ENCODE assay signal across 7 cellular contexts in genomic region chr1:205528887-205529825, GRCh38. TPM values are rescaled to one million over a fixed set of nuclear protein-coding genes. Genes with fewer than 3 reads are reported as not detected.
DNase-seq lines count a peak whose midpoint lies in the region; TF ChIP-seq lines count a peak whose summit lies in the region.

No MANE protein-coding gene starts in this region.

- H3K27ac Mint-ChIP-seq in IgD-negative memory B cell (peak overlapping the region in 1 of 3 donors; percentile 73), glutamatergic neuron (ENCODE audit: unreplicated experiment) (no peak overlapping the region)
- H3K27ac Mint-ChIP-seq in activated naive CD4-positive, alpha-beta T cell treated with anti-CD3 and anti-CD28 coated beads for 36 hours = no peak overlapping the region

- H3K9me3 Mint-ChIP-seq in IgD-negative memory B cell (no peaks in the 10 kb centered on the region), glutamatergic neuron (ENCODE audit: unreplicated experiment) (no peaks in the 10 kb centered on the region)
- no peaks in the 10 kb centered on the region for H3K9me3 Mint-ChIP-seq in activated naive CD4-positive, alpha-beta T cell treated with anti-CD3 and anti-CD28 coated beads for 36 hours

- H3K27me3 Mint-ChIP-seq in IgD-negative memory B cell = peaks cover 3% of the 10 kb centered on the region
- no peaks in the 10 kb centered on the region for H3K27me3 Mint-ChIP-seq in activated naive CD4-positive, alpha-beta T cell treated with anti-CD3 and anti-CD28 coated beads for 36 hours (ENCODE audit: low read depth)
- peaks cover 3% of the 10 kb centered on the region for H3K27me3 Mint-ChIP-seq in glutamatergic neuron (ENCODE audit: unreplicated experiment)

- TF ChIP-seq POLR2A in thyroid gland (IDR thresholded peaks at IDR 0.05) = no peak

- H3K27me3 ChIP-seq in parathyroid adenoma (ENCODE audit: control insufficient read depth, insufficient read depth, low read length) (no peaks in the 10 kb centered on the region), thyroid gland (no peaks in the 10 kb centered on the region)

- H3K4me3 ChIP-seq in SK-N-MC = peak overlapping the region; percentile 43
- H3K4me3 ChIP-seq in parathyroid adenoma (ENCODE audit: low read depth, low read length) = no peak overlapping the region
- H3K4me3 ChIP-seq in thyroid gland (replicated peaks in 1 of 3) = no peak overlapping the region

- H2AFZ ChIP-seq in parathyroid adenoma = peak overlapping the region; percentile 22

- H3K9ac ChIP-seq in SK-N-MC (ENCODE audit: insufficient read length) = no peak overlapping the region
- no peak overlapping the region for H3K9ac ChIP-seq in parathyroid adenoma

- no peaks in the 10 kb centered on the region for H3K9me3 ChIP-seq in SK-N-MC (ENCODE audit: low read depth, low read length)
- H3K9me3 ChIP-seq in parathyroid adenoma (ENCODE audit: control insufficient read depth, low read length) = no peaks in the 10 kb centered on the region
- no peaks in the 10 kb centered on the region for H3K9me3 ChIP-seq in thyroid gland

- 45% methylated on average over 27 to 45 of the region's 53 CpGs for WGBS in thyroid gland, 2 donors

- DNase-seq in SK-N-MC (ENCODE audit: low read depth, low spot score) (no peak), glutamatergic neuron (peak; percentile 97), thyroid gland (peak; percentile 71 to 78)
- peak; percentile 87 for DNase-seq in activated naive CD4-positive, alpha-beta T cell treated with anti-CD3 and anti-CD28 coated beads for 36 hours

- intact Hi-C loops in activated naive CD4-positive, alpha-beta T cell treated with anti-CD3 and anti-CD28 coated beads for 36 hours (cut with micrococcal nuclease) = loop anchor here (1.0 to 10.0 kb wide), 4 partner anchors 63 to 446 kb away; partner anchors contain the start of gene ELK4
- intact Hi-C loops in thyroid gland (cut with DNase I) = no loop called here

- peaks cover 2% of the 10 kb centered on the region for H3K36me3 Mint-ChIP-seq in IgD-negative memory B cell
- no peaks in the 10 kb centered on the region for H3K36me3 Mint-ChIP-seq in activated naive CD4-positive, alpha-beta T cell treated with anti-CD3 and anti-CD28 coated beads for 36 hours (ENCODE audit: low read depth)
- H3K36me3 Mint-ChIP-seq in glutamatergic neuron (ENCODE audit: unreplicated experiment) = no peaks in the 10 kb centered on the region

- H3K36me3 ChIP-seq in SK-N-MC (ENCODE audit: insufficient read depth, low read length) (no peaks in the 10 kb centered on the region), parathyroid adenoma (ENCODE audit: control insufficient read depth, insufficient read depth, low read length) (no peaks in the 10 kb centered on the region), thyroid gland (no peaks in the 10 kb centered on the region)

- CTCF ChIA-PET in activated naive CD4-positive, alpha-beta T cell treated with anti-CD3 and anti-CD28 coated beads for 36 hours (lab: Charles Lee) = interaction anchor here (0.6 to 11.0 kb wide), 22 partner anchors 9 to 448 kb away, joined by 3 to 169 read pairs (median 3); partner anchors contain the start of genes ELK4 and SLC45A3

- TF ChIP-seq CTCF in GM12874 (IDR thresholded peaks at IDR 0.05; ENCODE audit: insufficient read depth, low read depth, low read length) (peak; percentile 95), glutamatergic neuron (IDR thresholded peaks at IDR 0.05; ENCODE audit: partially characterized antibody, unreplicated experiment) (peak; percentile 98), parathyroid adenoma (IDR thresholded peaks at IDR 0.05) (peak; percentile 84), thyroid gland (IDR thresholded peaks at IDR 0.05) (peak; percentile 62 to 97 (median 84))

- H3K4me3 Mint-ChIP-seq in IgD-negative memory B cell = peak overlapping the region; percentile 6 to 91 (median 78)
- peak overlapping the region; percentile 36 for H3K4me3 Mint-ChIP-seq in activated naive CD4-positive, alpha-beta T cell treated with anti-CD3 and anti-CD28 coated beads for 36 hours
- H3K4me3 Mint-ChIP-seq in glutamatergic neuron (ENCODE audit: unreplicated experiment) = no peak overlapping the region

- peak overlapping the region; percentile 43 for H3K4me2 ChIP-seq in parathyroid adenoma (ENCODE audit: low read length)

- H3K79me2 ChIP-seq in parathyroid adenoma = no peaks in the 10 kb centered on the region

- peaks cover 0 to 4% (median under 1%) of the 10 kb centered on the region in 3 donors for H3K4me1 Mint-ChIP-seq in IgD-negative memory B cell
- H3K4me1 Mint-ChIP-seq in activated naive CD4-positive, alpha-beta T cell treated with anti-CD3 and anti-CD28 coated beads for 36 hours (ENCODE audit: low read depth) = no peaks in the 10 kb centered on the region
- peaks cover 9% of the 10 kb centered on the region for H3K4me1 Mint-ChIP-seq in glutamatergic neuron (ENCODE audit: low read depth, unreplicated experiment)

- H3K27ac ChIP-seq in SK-N-MC (no peak overlapping the region), parathyroid adenoma (no peak overlapping the region), thyroid gland (no peak overlapping the region)

- H3K4me1 ChIP-seq in parathyroid adenoma = no peaks in the 10 kb centered on the region
- H3K4me1 ChIP-seq in thyroid gland = peaks cover 0 to 7% of the 10 kb centered on the region in 2 donors

RNA-seq across cellular contexts. Expression of gene CDK18, which starts 24.7 kb away (rescaled TPM):
- polyA plus RNA-seq in IgD-negative memory B cell = 0.95 TPM
- 1 to 10 TPM; 3.6 to 4.1 TPM for total RNA-seq in activated naive CD4-positive, alpha-beta T cell treated with anti-CD3 and anti-CD28 coated beads for 36 hours
- total RNA-seq in glutamatergic neuron (ENCODE audit: unreplicated experiment) (1.7 TPM), thyroid gland (10 to 100 TPM; 13.6 to 22.4 (median 16.9) TPM)
